Comparison of ENCODE assay signal across 18 cellular contexts in the genomic region with DNA sequence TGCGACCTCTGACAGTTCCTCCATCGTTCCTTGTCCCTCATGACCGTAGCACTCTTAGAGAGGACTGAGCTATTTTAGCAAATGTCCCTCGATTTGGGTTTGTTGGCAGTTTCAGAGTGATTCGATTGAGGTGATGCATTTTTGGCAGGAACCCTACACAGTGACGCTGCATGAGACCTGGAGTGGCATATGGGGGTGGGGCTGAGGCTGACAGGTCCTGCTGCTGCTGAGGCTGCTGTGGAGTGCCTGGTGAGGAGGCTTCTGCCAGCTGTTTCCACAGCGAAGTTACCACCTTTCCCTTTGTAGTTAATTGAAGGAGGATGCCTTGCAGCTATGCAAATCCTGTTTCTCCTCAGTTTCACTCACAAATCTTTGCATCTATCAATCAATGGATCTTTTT. TPM values are rescaled to one million over a fixed set of nuclear protein-coding genes. Genes with fewer than 3 reads are reported as not detected.
A peak's percentile ranks its signal among the peaks of the same experiment; 100 is the strongest.
DNase-seq lines count a peak whose midpoint lies in the region; ATAC-seq and TF ChIP-seq lines count a peak whose summit lies in the region.
"Had no signal": no experiment of that assay in that cellular context is flagged by ENCODE, and none has a peak within 500 bp of the region (broad histone marks: within the 10 kb centered on the region; RNA-seq: fewer than 3 reads in every experiment).

No MANE protein-coding gene starts in this region.

- H3K4me1 ChIP-seq in adipocyte (ENCODE audit: control insufficient read depth, insufficient read depth, low read length) (peaks cover 43% of the 10 kb centered on the region), neuronal stem cell (ENCODE audit: control insufficient read depth in 2 of 2, insufficient read depth in 1 of 2, low read depth in 1 of 2, low read length in 2 of 2) (no peaks in the 10 kb centered on the region)

- H2BK15ac ChIP-seq in neuronal stem cell (ENCODE audit: low read length), result no peak overlapping the region

- H3K27ac Mint-ChIP-seq in HFFc6, result peak overlapping the region; percentile 63
- H3K27ac Mint-ChIP-seq: activated CD8-positive, alpha-beta T cell treated with anti-CD3 and anti-CD28 coated beads, Interleukin-2, amount 10 ng/mL, durations not matched to agents 7 days and 5 days; dendritic cell treated with granulocyte-macrophage colony-stimulating factor and Interleukin-4, amounts not matched to agents 40 ng/mL and 50 ng/mL, for 4 days; nephron progenitor cell; progenitor cell of endocrine pancreas had no signal

- no peak overlapping the region for H2BK5ac ChIP-seq in neuronal stem cell (ENCODE audit: low read length)

- no peak overlapping the region for H3K4me3 Mint-ChIP-seq in HFFc6
- H3K4me3 Mint-ChIP-seq: activated CD8-positive, alpha-beta T cell treated with anti-CD3 and anti-CD28 coated beads, Interleukin-2, amount 10 ng/mL, durations not matched to agents 7 days and 5 days; dendritic cell treated with granulocyte-macrophage colony-stimulating factor and Interleukin-4, amounts not matched to agents 40 ng/mL and 50 ng/mL, for 4 days; nephron progenitor cell had no signal

- H3K9ac ChIP-seq in adipocyte (ENCODE audit: low read length) (peak overlapping the region; percentile 15), neuronal stem cell (ENCODE audit: low read depth, low read length, poor library complexity) (no peak overlapping the region)

- no peak overlapping the region for H2AK5ac ChIP-seq in neuronal stem cell (ENCODE audit: low read depth, low read length)

- H3K18ac ChIP-seq in neuronal stem cell (ENCODE audit: low read length), result no peak overlapping the region

- H3K4ac ChIP-seq in neuronal stem cell (ENCODE audit: low read length), result no peak overlapping the region

- TF ChIP-seq CTCF in HFFc6 (IDR thresholded peaks at IDR 0.05), result no peak

- no peaks in the 10 kb centered on the region for H3K9me3 Mint-ChIP-seq in HFFc6

- no peak overlapping the region for H3K14ac ChIP-seq in neuronal stem cell (ENCODE audit: low read length)

- no peak overlapping the region for H2BK12ac ChIP-seq in neuronal stem cell (ENCODE audit: low read length)

- H3K27me3 ChIP-seq in adipocyte (replicated peaks; ENCODE audit: control insufficient read depth, insufficient read depth, low read length), result no peaks in the 10 kb centered on the region
- H3K27me3 ChIP-seq in neuronal stem cell (ENCODE audit: control insufficient read depth in 3 of 3, insufficient read depth in 3 of 3, low read depth in 1 of 3, low read length in 3 of 3), result no peaks in the 10 kb centered on the region
- H3K27me3 ChIP-seq: adrenal gland, heart right ventricle, MG63 had no signal

- H3K79me1 ChIP-seq in neuronal stem cell (ENCODE audit: low read depth, low read length), result no peaks in the 10 kb centered on the region

- H3K23ac ChIP-seq in neuronal stem cell (ENCODE audit: low read depth, low read length, poor library complexity), result no peak overlapping the region

- no peak overlapping the region for H3K4me3 ChIP-seq in adipocyte (ENCODE audit: low read length)
- no peak overlapping the region for H3K4me3 ChIP-seq in neuronal stem cell (ENCODE audit: low read length in 2 of 2)
- H3K4me3 ChIP-seq: adrenal gland, heart right ventricle, MG63 had no signal

- DNase-seq in HFFc6, result no peak
- peak; percentile 21 to 76 for DNase-seq in NCI-H524 (lab: John Stamatoyannopoulos, UW)
- no peak for DNase-seq in adipocyte (ENCODE audit: low read depth)
- no peak for DNase-seq in neuronal stem cell (ENCODE audit: low spot score)
- no peak for DNase-seq in A172 (ENCODE audit: low spot score)
- no peak for DNase-seq in stimulated activated CD4-positive, alpha-beta T cell treated with anti-CD3 and anti-CD28 coated beads, Interleukin-15, amount 100 ng/mL, for 24 hours
- DNase-seq: activated CD4-positive, alpha-beta T cell treated with anti-CD3 and anti-CD28 coated beads for 1 hour; activated CD8-positive, alpha-beta T cell treated with anti-CD3 and anti-CD28 coated beads, Interleukin-2, amount 10 ng/mL, durations not matched to agents 7 days and 5 days; adrenal gland; heart right ventricle; MG63; NCI-H1694; nephron progenitor cell; stimulated activated CD4-positive, alpha-beta T cell treated with anti-CD3 and anti-CD28 coated beads, Interleukin-1b, Interleukin-23, amount 100 ng/mL, for 48 hours had no signal

- no peak for ATAC-seq in GM21619 (IDR thresholded peaks at IDR 0.05; ENCODE audit: unreplicated experiment)
- no peak for ATAC-seq in GM21367 (IDR thresholded peaks at IDR 0.05; ENCODE audit: unreplicated experiment)

- no peak overlapping the region for H4K8ac ChIP-seq in neuronal stem cell (ENCODE audit: low read depth, low read length)

- H3K27ac ChIP-seq in neuronal stem cell (replicated peaks; ENCODE audit: low read length), result no peak overlapping the region

- H3K4me1 Mint-ChIP-seq in HFFc6 (ENCODE audit: low read depth), result peaks cover 53% of the 10 kb centered on the region

- H3K36me3 Mint-ChIP-seq in HFFc6 (ENCODE audit: low read depth), result peaks cover 69% of the 10 kb centered on the region

- H3K36me3 ChIP-seq in adipocyte (ENCODE audit: control insufficient read depth, insufficient read depth, low read length, severe bottlenecking), result peaks cover 95% of the 10 kb centered on the region
- peaks cover 0 to 93% of the 10 kb centered on the region in 2 donors for H3K36me3 ChIP-seq in neuronal stem cell (replicated peaks in 1 of 2; ENCODE audit: control insufficient read depth in 2 of 2, insufficient read depth in 2 of 2, low read length in 2 of 2)

- no peak overlapping the region for H2BK120ac ChIP-seq in neuronal stem cell (ENCODE audit: low read depth, low read length)

- H4K91ac ChIP-seq in neuronal stem cell (ENCODE audit: low read depth, low read length, poor library complexity), result peak overlapping the region; percentile 23

- no peak overlapping the region for H3K4me2 ChIP-seq in neuronal stem cell (ENCODE audit: insufficient read depth, low read length, poor library complexity, severe bottlenecking)

- peaks cover 20% of the 10 kb centered on the region for H3K27me3 Mint-ChIP-seq in HFFc6 (ENCODE audit: insufficient read depth)
- H3K27me3 Mint-ChIP-seq: dendritic cell treated with granulocyte-macrophage colony-stimulating factor and Interleukin-4, amounts not matched to agents 40 ng/mL and 50 ng/mL, for 4 days had no signal

- H2AFZ ChIP-seq in neuronal stem cell (ENCODE audit: low read length), result no peak overlapping the region

- H3K9me3 ChIP-seq in adipocyte (ENCODE audit: control insufficient read depth, low read length) (no peaks in the 10 kb centered on the region), neuronal stem cell (replicated peaks in 1 of 2; ENCODE audit: control insufficient read depth in 2 of 2, insufficient read depth in 1 of 2, low read depth in 1 of 2, low read length in 2 of 2) (peaks cover 0 to 14% of the 10 kb centered on the region in 2 donors)
- H3K9me3 ChIP-seq: adrenal gland, MG63 had no signal

- no CpG with 5 or more reads among the region's 7 CpGs for WGBS in neuronal stem cell (ENCODE audit: extremely low coverage in 2 of 2, insufficient read length in 2 of 2, insufficient replicate concordance in 1 of 2), 2 donors

RNA-seq across cellular contexts. Expression of a gene that starts 19.8 kb away (rescaled TPM):
- total RNA-seq in HFFc6 (2021; fragmentation: NEBNext Ultra II Directional; extraction: Animal tissue kit (Norgen Biotek cat#: 25700)), result 10 to 100 TPM; 63.1 to 97.5 (median 72.8) TPM
- polyA plus RNA-seq in neuronal stem cell (2013, experiment 1 of 2), result 4.4 TPM
- polyA plus RNA-seq in neuronal stem cell (2013, experiment 2 of 2), result 4.7 TPM
- total RNA-seq in A172 (2014; rRNA removed; shearing (Covaris generic)), result 38.6 and 50.8 TPM in 2 replicates
- total RNA-seq: activated CD8-positive, alpha-beta T cell treated with anti-CD3 and anti-CD28 coated beads, Interleukin-2, amount 10 ng/mL, durations not matched to agents 7 days and 5 days had no signal

Comparison
In these comparisons a context has a peak if more than half of its experiments do, and no peak if none do; other contexts are left out.
1. DNase-seq: peak in NCI-H524 (2 of 2); none in HFFc6 (single experiment), adipocyte (single experiment), neuronal stem cell (single experiment), A172 (single experiment) and stimulated activated CD4-positive, alpha-beta T cell treated with anti-CD3 and anti-CD28 coated beads, Interleukin-15, amount 100 ng/mL, for 24 hours (single experiment).